29 cellular contexts compared by ENCODE assay signal in the genomic region with DNA sequence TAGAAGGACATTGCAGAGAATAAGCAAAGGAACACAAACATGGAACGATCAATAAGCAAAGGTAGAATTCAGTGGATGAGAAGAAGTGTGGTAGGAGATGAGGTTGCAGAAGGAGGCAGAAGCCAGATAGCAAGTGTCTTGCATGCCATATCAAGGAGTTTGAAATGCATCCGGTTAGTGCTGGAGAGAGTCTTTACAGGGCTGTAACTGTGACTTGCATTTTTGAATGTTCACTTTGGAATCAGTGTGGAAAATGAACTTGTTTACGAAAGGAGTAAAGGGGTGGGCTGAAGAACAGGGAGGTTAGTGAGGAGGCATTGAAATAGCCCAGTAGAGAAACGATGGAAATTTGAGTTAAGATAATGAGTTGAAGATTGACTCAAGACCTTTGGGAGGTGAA.
"Had no signal": no experiment of that assay in that cellular context is flagged by ENCODE, and none has a peak within 500 bp of the region (broad histone marks: within the 10 kb centered on the region; RNA-seq: fewer than 3 reads in every experiment).

No MANE protein-coding gene starts in this region.

- H3K9me3 ChIP-seq: ascending aorta, breast epithelium, colonic mucosa, esophagus squamous epithelium, gastroesophageal sphincter, heart right ventricle had no signal

- H3K4me3 ChIP-seq: ascending aorta, breast epithelium, cardiac muscle cell, colonic mucosa, esophagus squamous epithelium, gastroesophageal sphincter, heart right ventricle had no signal

- DNase-seq: activated CD4-positive, alpha-beta memory T cell treated with anti-CD3 and anti-CD28 coated beads for 36 hours; activated CD4-positive, alpha-beta T cell treated with anti-CD3 and anti-CD28 coated beads for 36 hours; activated CD4-positive, alpha-beta T cell treated with anti-CD3 and anti-CD28 coated beads, Interleukin-2, amount 10 ng/mL, durations not matched to agents 24 days and 14 days; activated CD4-positive, CD25-positive, alpha-beta regulatory T cell; activated CD4-positive, CD25-positive, alpha-beta regulatory T cell treated with anti-CD3 and anti-CD28 coated beads, Interleukin-2, amount 50 U/mL, for 72 hours; activated CD8-positive, alpha-beta memory T cell treated with anti-CD3 and anti-CD28 coated beads, Interleukin-2, amount 10 ng/mL, durations not matched to agents 7 days and 5 days; activated CD8-positive, alpha-beta memory T cell treated with anti-CD3 and anti-CD28 coated beads, Interleukin-2, amount 50 U/mL, for 4 hours; activated CD8-positive, alpha-beta T cell treated with anti-CD3 and anti-CD28 coated beads, Interleukin-2, amount 10 ng/mL, durations not matched to agents 7 days and 5 days; activated gamma-delta T cell; activated naive CD4-positive, alpha-beta T cell; activated naive CD4-positive, alpha-beta T cell treated with anti-CD3 and anti-CD28 coated beads, Interleukin-2, amount 10 ng/mL, durations not matched to agents 7 days and 5 days; activated naive CD8-positive, alpha-beta T cell treated with anti-CD3 and anti-CD28 coated beads, Interleukin-2, amount 10 ng/mL, durations not matched to agents 7 days and 5 days; activated T-cell treated with anti-CD3 and anti-CD28 coated beads, Interleukin-2, amount 50 U/mL, for 1 hour; activated T-cell treated with anti-CD3 and anti-CD28 coated beads, Interleukin-2, amount 50 U/mL, for 48 hours; central memory CD4-positive, alpha-beta T cell; cerebellar nuclear complex; colonic mucosa; effector CD8-positive, alpha-beta T cell; esophagus squamous epithelium; foreskin melanocyte; heart right ventricle; T-helper 2 cell had no signal

- H3K4me3 Mint-ChIP-seq: activated CD4-positive, alpha-beta memory T cell treated with anti-CD3 and anti-CD28 coated beads for 36 hours; activated CD4-positive, alpha-beta T cell treated with anti-CD3 and anti-CD28 coated beads for 36 hours; activated CD4-positive, alpha-beta T cell treated with anti-CD3 and anti-CD28 coated beads, Interleukin-2, amount 10 ng/mL, durations not matched to agents 24 days and 14 days; activated CD8-positive, alpha-beta memory T cell treated with anti-CD3 and anti-CD28 coated beads, Interleukin-2, amount 10 ng/mL, durations not matched to agents 7 days and 5 days; activated CD8-positive, alpha-beta T cell treated with anti-CD3 and anti-CD28 coated beads, Interleukin-2, amount 10 ng/mL, durations not matched to agents 7 days and 5 days; activated naive CD4-positive, alpha-beta T cell treated with anti-CD3 and anti-CD28 coated beads, Interleukin-2, amount 10 ng/mL, durations not matched to agents 7 days and 5 days; activated naive CD8-positive, alpha-beta T cell treated with anti-CD3 and anti-CD28 coated beads, Interleukin-2, amount 10 ng/mL, durations not matched to agents 7 days and 5 days; brain had no signal

- H3K27ac ChIP-seq: ascending aorta, breast epithelium, cardiac muscle cell, colonic mucosa, epithelial cell of prostate, esophagus squamous epithelium, gastroesophageal sphincter, heart right ventricle had no signal

- H3K36me3 Mint-ChIP-seq: activated CD4-positive, alpha-beta memory T cell treated with anti-CD3 and anti-CD28 coated beads for 36 hours; activated CD8-positive, alpha-beta memory T cell treated with anti-CD3 and anti-CD28 coated beads, Interleukin-2, amount 10 ng/mL, durations not matched to agents 7 days and 5 days; activated naive CD4-positive, alpha-beta T cell treated with anti-CD3 and anti-CD28 coated beads, Interleukin-2, amount 10 ng/mL, durations not matched to agents 7 days and 5 days; activated naive CD8-positive, alpha-beta T cell treated with anti-CD3 and anti-CD28 coated beads, Interleukin-2, amount 10 ng/mL, durations not matched to agents 7 days and 5 days; brain had no signal

- H3K27ac Mint-ChIP-seq: activated CD4-positive, alpha-beta memory T cell treated with anti-CD3 and anti-CD28 coated beads for 36 hours; activated CD4-positive, alpha-beta T cell treated with anti-CD3 and anti-CD28 coated beads for 36 hours; activated CD4-positive, alpha-beta T cell treated with anti-CD3 and anti-CD28 coated beads, Interleukin-2, amount 10 ng/mL, durations not matched to agents 24 days and 14 days; activated CD8-positive, alpha-beta memory T cell treated with anti-CD3 and anti-CD28 coated beads, Interleukin-2, amount 10 ng/mL, durations not matched to agents 7 days and 5 days; activated CD8-positive, alpha-beta T cell treated with anti-CD3 and anti-CD28 coated beads, Interleukin-2, amount 10 ng/mL, durations not matched to agents 7 days and 5 days; activated naive CD4-positive, alpha-beta T cell treated with anti-CD3 and anti-CD28 coated beads, Interleukin-2, amount 10 ng/mL, durations not matched to agents 7 days and 5 days; activated naive CD4-positive, alpha-beta T cell treated with anti-CD3 and anti-CD28 coated beads, Interleukin-2, amount 50 U/mL, for 72 hours; activated naive CD8-positive, alpha-beta T cell treated with anti-CD3 and anti-CD28 coated beads, Interleukin-2, amount 10 ng/mL, durations not matched to agents 7 days and 5 days had no signal

- ATAC-seq: activated CD4-positive, alpha-beta T cell treated with anti-CD3 and anti-CD28 coated beads for 36 hours; activated CD8-positive, alpha-beta memory T cell treated with anti-CD3 and anti-CD28 coated beads, Interleukin-2, amount 10 ng/mL, durations not matched to agents 7 days and 5 days; activated CD8-positive, alpha-beta T cell treated with anti-CD3 and anti-CD28 coated beads, Interleukin-2, amount 10 ng/mL, durations not matched to agents 7 days and 5 days; activated naive CD4-positive, alpha-beta T cell treated with anti-CD3 and anti-CD28 coated beads, Interleukin-2, amount 50 U/mL, for 72 hours; gastroesophageal sphincter; heart right ventricle had no signal

- H3K4me1 Mint-ChIP-seq: activated naive CD4-positive, alpha-beta T cell treated with anti-CD3 and anti-CD28 coated beads, Interleukin-2, amount 10 ng/mL, durations not matched to agents 7 days and 5 days; activated naive CD8-positive, alpha-beta T cell treated with anti-CD3 and anti-CD28 coated beads, Interleukin-2, amount 10 ng/mL, durations not matched to agents 7 days and 5 days had no signal

- H3K4me1 ChIP-seq: colonic mucosa had no signal

- H3K27me3 Mint-ChIP-seq: activated naive CD4-positive, alpha-beta T cell treated with anti-CD3 and anti-CD28 coated beads, Interleukin-2, amount 10 ng/mL, durations not matched to agents 7 days and 5 days had no signal

- H3K9me3 Mint-ChIP-seq: activated CD4-positive, alpha-beta memory T cell treated with anti-CD3 and anti-CD28 coated beads for 36 hours; activated CD4-positive, alpha-beta T cell treated with anti-CD3 and anti-CD28 coated beads, Interleukin-2, amount 10 ng/mL, durations not matched to agents 24 days and 14 days; activated naive CD4-positive, alpha-beta T cell treated with anti-CD3 and anti-CD28 coated beads, Interleukin-2, amount 10 ng/mL, durations not matched to agents 7 days and 5 days; activated naive CD8-positive, alpha-beta T cell treated with anti-CD3 and anti-CD28 coated beads, Interleukin-2, amount 10 ng/mL, durations not matched to agents 7 days and 5 days had no signal

- H3K36me3 ChIP-seq: ascending aorta, breast epithelium, cardiac muscle cell, colonic mucosa, esophagus squamous epithelium, gastroesophageal sphincter, heart right ventricle had no signal

- H3K27me3 ChIP-seq: ascending aorta, breast epithelium, cardiac muscle cell, colonic mucosa, esophagus squamous epithelium, gastroesophageal sphincter, heart right ventricle had no signal
